ENCODE assay signal across 29 cellular contexts in genomic region chr11:133127746-133128145, GRCh38.
"Had no signal": no experiment of that assay in that cellular context is flagged by ENCODE, and none has a peak within 500 bp of the region (broad histone marks: within the 10 kb centered on the region; RNA-seq: fewer than 3 reads in every experiment).

No MANE protein-coding gene starts in this region.

- H3K27ac ChIP-seq: body of pancreas, breast epithelium, PC-9, SJCRH30, SK-N-MC had no signal

- ATAC-seq: activated CD8-positive, alpha-beta T cell treated with anti-CD3 and anti-CD28 coated beads for 36 hours; activated T-cell treated with anti-CD3 and anti-CD28 coated beads, Interleukin-2, amount 50 U/mL, for 72 hours; activated T-helper 17 cell treated with anti-CD3 and anti-CD28 coated beads, Interleukin-2, amount 50 U/mL, for 72 hours; body of pancreas had no signal

- H3K4me2 ChIP-seq: PC-9 had no signal

- H2AFZ ChIP-seq: PC-9 had no signal

- H3K9me3 ChIP-seq: body of pancreas, breast epithelium, MG63, SJCRH30 had no signal

- DNase-seq: activated CD4-positive, alpha-beta T cell treated with anti-CD3 and anti-CD28 coated beads, Interleukin-2, amount 10 ng/mL, durations not matched to agents 24 days and 14 days; activated CD4-positive, alpha-beta T cell treated with anti-CD3 and anti-CD28 coated beads, Interleukin-2, amount 50 U/mL, for 4 hours; activated CD8-positive, alpha-beta T cell treated with anti-CD3 and anti-CD28 coated beads for 36 hours; activated effector memory CD4-positive, alpha-beta T cell treated with anti-CD3 and anti-CD28 coated beads, Interleukin-2, amount 50 U/mL, for 16 hours; activated naive CD4-positive, alpha-beta T cell treated with Interleukin-2 at 50 U/mL for 16 hours; activated naive CD8-positive, alpha-beta T cell treated with anti-CD3 and anti-CD28 coated beads, Interleukin-2, amount 10 ng/mL, durations not matched to agents 7 days and 5 days; activated T-cell treated with anti-CD3 and anti-CD28 coated beads, Interleukin-2, amount 50 U/mL, for 1 hour; activated T-cell treated with anti-CD3 and anti-CD28 coated beads, Interleukin-2, amount 50 U/mL, for 72 hours; amygdala; body of pancreas; Kasumi-1; MG63; NCI-H1048; NCI-H1105 treated with DMSO at 0.1 percent for 48 hours; NCI-H1436; NCI-H1694; NCI-H2029; NCI-H2171; NCI-H510A; NCI-H526; NCI-H748 treated with DMSO at 0.1 percent for 48 hours; NK-92 treated with Interleukin-12 subunit alpha and Interleukin-12 subunit beta, amount 100 ng/mL, for 24 hours; PC-9; SHP77; SJCRH30; T1000 had no signal

- H3K27me3 ChIP-seq: SJCRH30 had no signal

- H3K4me3 ChIP-seq: body of pancreas, breast epithelium, MG63, PC-9, SJCRH30, SK-N-MC had no signal

- H3K4me1 ChIP-seq: body of pancreas, breast epithelium, SJCRH30 had no signal

- H3K36me3 ChIP-seq: breast epithelium, MG63, SJCRH30 had no signal
